ENCODE assay signal across 8 cellular contexts in genomic region chr17:2392252-2393183, GRCh38. TPM values are rescaled to one million over a fixed set of nuclear protein-coding genes. Genes with fewer than 3 reads are reported as not detected.
DNase-seq lines count a peak whose midpoint lies in the region; ATAC-seq and TF ChIP-seq lines count a peak whose summit lies in the region.

No MANE protein-coding gene starts in this region.

- CTCF ChIA-PET in RWPE1 (lab: Yijun Ruan, JAX) = interaction anchor here (0.7 to 3.0 kb wide), 3 partner anchors 9 to 25 kb away, joined by 3 to 21 read pairs (median 6); no protein-coding TSS in a partner anchor

- H4K20me1 ChIP-seq in DOHH2 (ENCODE audit: control insufficient read depth, insufficient read depth, low read depth, low read length) (no peaks in the 10 kb centered on the region), Karpas-422 (ENCODE audit: insufficient read depth, low read depth, low read length) (peaks cover 13% of the 10 kb centered on the region; the same call in 1 of the 2 replicates)

- H3K9me3 Mint-ChIP-seq in activated T-helper 2 cell treated with anti-CD3 and anti-CD28 coated beads, Interferon-gamma antibody, Interleukin-2, Interleukin-4, amounts not matched to agents 10 μg/mL and 5 μg/mL and 100 μg/mL, durations not matched to agents 14 hours and 24 hours and 36 hours = no peaks in the 10 kb centered on the region
- H3K9me3 Mint-ChIP-seq in natural killer cell treated with Interleukin-12 subunit alpha and Interleukin-12 subunit beta and Interleukin-15 and Interleukin-18, amount 100 ng/mL, for 72 hours = no peaks in the 10 kb centered on the region
- no peaks in the 10 kb centered on the region for H3K9me3 Mint-ChIP-seq in stimulated activated naive B cell treated with anti-CD40 and anti-IgM and Interleukin-4, amounts not matched to agents 10 μg/mL and 1 μg/mL and 100 μg/mL, for 72 hours

- H3K27ac ChIP-seq in DOHH2 (ENCODE audit: low read depth, low read length) (peak overlapping the region; percentile 92), Karpas-422 (ENCODE audit: low read length) (peak overlapping the region; percentile 79), RWPE1 (peak overlapping the region; percentile 99)

- H2AFZ ChIP-seq in Karpas-422 (ENCODE audit: low read length) = no peak overlapping the region

- peak overlapping the region; percentile 90 for H3K4me3 Mint-ChIP-seq in activated T-helper 2 cell treated with anti-CD3 and anti-CD28 coated beads, Interferon-gamma antibody, Interleukin-2, Interleukin-4, amounts not matched to agents 10 μg/mL and 5 μg/mL and 100 μg/mL, durations not matched to agents 14 hours and 24 hours and 36 hours (ENCODE audit: low read depth)
- H3K4me3 Mint-ChIP-seq in natural killer cell treated with Interleukin-12 subunit alpha and Interleukin-12 subunit beta and Interleukin-15 and Interleukin-18, amount 100 ng/mL, for 72 hours = peak overlapping the region; percentile 96
- H3K4me3 Mint-ChIP-seq in stimulated activated naive B cell treated with anti-CD40 and anti-IgM and Interleukin-4, amounts not matched to agents 10 μg/mL and 1 μg/mL and 100 μg/mL, for 72 hours = peak overlapping the region; percentile 93

- H3K4me1 Mint-ChIP-seq in activated T-helper 2 cell treated with anti-CD3 and anti-CD28 coated beads, Interferon-gamma antibody, Interleukin-2, Interleukin-4, amounts not matched to agents 10 μg/mL and 5 μg/mL and 100 μg/mL, durations not matched to agents 14 hours and 24 hours and 36 hours (ENCODE audit: low read depth) = peaks cover 42% of the 10 kb centered on the region
- peaks cover 36 to 37% of the 10 kb centered on the region in 2 donors for H3K4me1 Mint-ChIP-seq in natural killer cell treated with Interleukin-12 subunit alpha and Interleukin-12 subunit beta and Interleukin-15 and Interleukin-18, amount 100 ng/mL, for 72 hours (ENCODE audit: low read depth in 2 of 2)
- H3K4me1 Mint-ChIP-seq in stimulated activated naive B cell treated with anti-CD40 and anti-IgM and Interleukin-4, amounts not matched to agents 10 μg/mL and 1 μg/mL and 100 μg/mL, for 72 hours = peaks cover 56 to 82% of the 10 kb centered on the region in 2 donors

- H3K9me2 ChIP-seq in DOHH2 (replicated peaks; ENCODE audit: control insufficient read depth, low read length) (no peaks in the 10 kb centered on the region), Karpas-422 (replicated peaks; ENCODE audit: insufficient read depth, low read length) (no peaks in the 10 kb centered on the region)

- H3K4me3 ChIP-seq in DOHH2 (ENCODE audit: low read length) = peak overlapping the region; percentile 79
- H3K4me3 ChIP-seq in Karpas-422 (ENCODE audit: low read length) = peak overlapping the region; percentile 86

- intact Hi-C loops in activated T-helper 2 cell treated with anti-CD3 and anti-CD28 coated beads, Interferon-gamma antibody, Interleukin-2, Interleukin-4, amounts not matched to agents 10 μg/mL and 5 μg/mL and 100 μg/mL, durations not matched to agents 14 hours and 24 hours and 36 hours (cut with micrococcal nuclease) = loop anchor here (1.0 to 2.0 kb wide), 3 partner anchors 9 to 118 kb away; partner anchors contain the start of genes METTL16, MNT, SGSM2 and TSR1

- H3K9me3 ChIP-seq in DOHH2 (ENCODE audit: control insufficient read depth, insufficient read depth, low read length) = no peaks in the 10 kb centered on the region
- no peaks in the 10 kb centered on the region for H3K9me3 ChIP-seq in Karpas-422 (ENCODE audit: low read length)

- H3K27me3 ChIP-seq in DOHH2 (ENCODE audit: control insufficient read depth, low read length) (no peaks in the 10 kb centered on the region), Karpas-422 (ENCODE audit: low read length) (no peaks in the 10 kb centered on the region)

- peaks cover 6% of the 10 kb centered on the region for H3F3A ChIP-seq in DOHH2 (ENCODE audit: control insufficient read depth, insufficient read depth)

- peak; percentile 44 for ATAC-seq in GM21786 (IDR thresholded peaks at IDR 0.05; ENCODE audit: unreplicated experiment)
- ATAC-seq in natural killer cell treated with Interleukin-12 subunit alpha and Interleukin-12 subunit beta and Interleukin-15 and Interleukin-18, amount 100 ng/mL, for 72 hours = peak; percentile 83 to 88
- ATAC-seq in stimulated activated naive B cell treated with anti-CD40 and anti-IgM and Interleukin-4, amounts not matched to agents 10 μg/mL and 1 μg/mL and 100 μg/mL, for 72 hours (replicated peaks) = peak; percentile 62 to 68

- peak overlapping the region; percentile 76 for H3K9ac ChIP-seq in Karpas-422 (ENCODE audit: low read length)

- H3K4me1 ChIP-seq in DOHH2 (ENCODE audit: control insufficient read depth, low read length) (peaks cover 46% of the 10 kb centered on the region), Karpas-422 (ENCODE audit: low read length) (peaks cover 52% of the 10 kb centered on the region)

- H3K79me2 ChIP-seq in DOHH2 (ENCODE audit: control insufficient read depth, low read length) (peaks cover 57% of the 10 kb centered on the region), Karpas-422 (ENCODE audit: low read length) (peaks cover 50% of the 10 kb centered on the region)

- peaks cover 16% of the 10 kb centered on the region for H3K36me3 ChIP-seq in DOHH2 (ENCODE audit: control insufficient read depth, low read length)
- 0 out of 2 replicates have a peak, but pooled peaks cover 4% of the 10 kb centered on the region for H3K36me3 ChIP-seq in Karpas-422 (ENCODE audit: insufficient read depth, low read length)

- H3K36me3 Mint-ChIP-seq in activated T-helper 2 cell treated with anti-CD3 and anti-CD28 coated beads, Interferon-gamma antibody, Interleukin-2, Interleukin-4, amounts not matched to agents 10 μg/mL and 5 μg/mL and 100 μg/mL, durations not matched to agents 14 hours and 24 hours and 36 hours (ENCODE audit: low read depth) = peaks cover 35% of the 10 kb centered on the region
- no peaks in the 10 kb centered on the region for H3K36me3 Mint-ChIP-seq in natural killer cell treated with Interleukin-12 subunit alpha and Interleukin-12 subunit beta and Interleukin-15 and Interleukin-18, amount 100 ng/mL, for 72 hours
- peaks cover 18 to 29% of the 10 kb centered on the region in 2 donors for H3K36me3 Mint-ChIP-seq in stimulated activated naive B cell treated with anti-CD40 and anti-IgM and Interleukin-4, amounts not matched to agents 10 μg/mL and 1 μg/mL and 100 μg/mL, for 72 hours

- POLR2A ChIA-PET in RWPE1 (lab: Yijun Ruan, JAX; ENCODE audit: low non-redundant PET) = interaction anchor here (0.8 to 1.5 kb wide), 2 partner anchors 9 to 15 kb away, joined by 4 read pairs; no protein-coding TSS in a partner anchor

- DNase-seq in Karpas-422 = peak; percentile 99
- peak; percentile 92 for DNase-seq in RWPE1 (ENCODE audit: low spot score)
- peak; percentile 96 for DNase-seq in activated T-helper 2 cell treated with anti-CD3 and anti-CD28 coated beads, Interferon-gamma antibody, Interleukin-2, Interleukin-4, amounts not matched to agents 10 μg/mL and 5 μg/mL and 100 μg/mL, durations not matched to agents 14 hours and 24 hours and 36 hours (ENCODE audit: low spot score)
- peak; percentile 87 for DNase-seq in fibroblast of peridontal ligament (ENCODE audit: extremely low read depth)
- DNase-seq in natural killer cell treated with Interleukin-12 subunit alpha and Interleukin-12 subunit beta and Interleukin-15 and Interleukin-18, amount 100 ng/mL, for 72 hours (ENCODE audit: low spot score) = peak; percentile 99
- DNase-seq in stimulated activated naive B cell treated with anti-CD40 and anti-IgM and Interleukin-4, amounts not matched to agents 10 μg/mL and 1 μg/mL and 100 μg/mL, for 72 hours = peak; percentile 97

- H3K4me2 ChIP-seq in DOHH2 (ENCODE audit: low read length) (peak overlapping the region; percentile 88), Karpas-422 (ENCODE audit: low read depth, low read length, poor library complexity, severe bottlenecking) (peak overlapping the region; percentile 98)

- H3K27ac Mint-ChIP-seq in activated T-helper 2 cell treated with anti-CD3 and anti-CD28 coated beads, Interferon-gamma antibody, Interleukin-2, Interleukin-4, amounts not matched to agents 10 μg/mL and 5 μg/mL and 100 μg/mL, durations not matched to agents 14 hours and 24 hours and 36 hours = peak overlapping the region; percentile 94
- H3K27ac Mint-ChIP-seq in natural killer cell treated with Interleukin-12 subunit alpha and Interleukin-12 subunit beta and Interleukin-15 and Interleukin-18, amount 100 ng/mL, for 72 hours = peak overlapping the region; percentile 97 to 100
- peak overlapping the region; percentile 99 for H3K27ac Mint-ChIP-seq in stimulated activated naive B cell treated with anti-CD40 and anti-IgM and Interleukin-4, amounts not matched to agents 10 μg/mL and 1 μg/mL and 100 μg/mL, for 72 hours

- no peak for TF ChIP-seq CTCF in DOHH2 (IDR thresholded peaks at IDR 0.05; ENCODE audit: low read depth, low read length, poor library complexity, severe bottlenecking)
- no peak for TF ChIP-seq CTCF in RWPE1 (conservative IDR thresholded peaks at IDR 0.05; ENCODE audit: low read depth)

- H3K27me3 Mint-ChIP-seq in activated T-helper 2 cell treated with anti-CD3 and anti-CD28 coated beads, Interferon-gamma antibody, Interleukin-2, Interleukin-4, amounts not matched to agents 10 μg/mL and 5 μg/mL and 100 μg/mL, durations not matched to agents 14 hours and 24 hours and 36 hours (ENCODE audit: low read depth) = no peaks in the 10 kb centered on the region
- no peaks in the 10 kb centered on the region for H3K27me3 Mint-ChIP-seq in natural killer cell treated with Interleukin-12 subunit alpha and Interleukin-12 subunit beta and Interleukin-15 and Interleukin-18, amount 100 ng/mL, for 72 hours
- no peaks in the 10 kb centered on the region for H3K27me3 Mint-ChIP-seq in stimulated activated naive B cell treated with anti-CD40 and anti-IgM and Interleukin-4, amounts not matched to agents 10 μg/mL and 1 μg/mL and 100 μg/mL, for 72 hours

RNA-seq across cellular contexts. Expression of gene MNT, which starts 8.3 kb away (rescaled TPM):
- 6.3 and 18.8 TPM in 2 replicates for total RNA-seq in Karpas-422 (2014; rRNA removed; shearing (Covaris generic); ENCODE audit: low replicate concordance)
- 28.1 and 30.4 TPM in 2 replicates for total RNA-seq in activated T-helper 2 cell treated with anti-CD3 and anti-CD28 coated beads, Interferon-gamma antibody, Interleukin-2, Interleukin-4, amounts not matched to agents 10 μg/mL and 5 μg/mL and 100 μg/mL, durations not matched to agents 14 hours and 24 hours and 36 hours
- total RNA-seq in natural killer cell treated with Interleukin-12 subunit alpha and Interleukin-12 subunit beta and Interleukin-15 and Interleukin-18, amount 100 ng/mL, for 72 hours = 10 to 100 TPM; 20.3 to 36.9 TPM

RNA-seq across cellular contexts. Expression of gene SGSM2, which starts 55.2 kb away (rescaled TPM):
- 64.0 and 71.9 TPM in 2 replicates for total RNA-seq in Karpas-422 (2014; rRNA removed; shearing (Covaris generic); ENCODE audit: low replicate concordance)
- total RNA-seq in activated T-helper 2 cell treated with anti-CD3 and anti-CD28 coated beads, Interferon-gamma antibody, Interleukin-2, Interleukin-4, amounts not matched to agents 10 μg/mL and 5 μg/mL and 100 μg/mL, durations not matched to agents 14 hours and 24 hours and 36 hours = 50.6 and 55.4 TPM in 2 replicates
- 10 to 100 TPM; 16.6 to 54.8 TPM for total RNA-seq in natural killer cell treated with Interleukin-12 subunit alpha and Interleukin-12 subunit beta and Interleukin-15 and Interleukin-18, amount 100 ng/mL, for 72 hours

RNA-seq across cellular contexts. Expression of gene TSR1, which starts 56.3 kb away (rescaled TPM):
- total RNA-seq in Karpas-422 (2014; rRNA removed; shearing (Covaris generic); ENCODE audit: low replicate concordance) = 42.1 and 65.2 TPM in 2 replicates
- total RNA-seq in activated T-helper 2 cell treated with anti-CD3 and anti-CD28 coated beads, Interferon-gamma antibody, Interleukin-2, Interleukin-4, amounts not matched to agents 10 μg/mL and 5 μg/mL and 100 μg/mL, durations not matched to agents 14 hours and 24 hours and 36 hours = 75.9 and 78.3 TPM in 2 replicates
- total RNA-seq in natural killer cell treated with Interleukin-12 subunit alpha and Interleukin-12 subunit beta and Interleukin-15 and Interleukin-18, amount 100 ng/mL, for 72 hours = 10 to 100 TPM; 47.5 to 95.6 TPM

Comparison
In these comparisons a context has a peak if more than half of its experiments do, and no peak if none do; other contexts are left out.
1. Peak in every context shown above with its lines: DNase-seq, ATAC-seq, H3K4me3 ChIP-seq and H3K27ac ChIP-seq.